In the genomic region with DNA sequence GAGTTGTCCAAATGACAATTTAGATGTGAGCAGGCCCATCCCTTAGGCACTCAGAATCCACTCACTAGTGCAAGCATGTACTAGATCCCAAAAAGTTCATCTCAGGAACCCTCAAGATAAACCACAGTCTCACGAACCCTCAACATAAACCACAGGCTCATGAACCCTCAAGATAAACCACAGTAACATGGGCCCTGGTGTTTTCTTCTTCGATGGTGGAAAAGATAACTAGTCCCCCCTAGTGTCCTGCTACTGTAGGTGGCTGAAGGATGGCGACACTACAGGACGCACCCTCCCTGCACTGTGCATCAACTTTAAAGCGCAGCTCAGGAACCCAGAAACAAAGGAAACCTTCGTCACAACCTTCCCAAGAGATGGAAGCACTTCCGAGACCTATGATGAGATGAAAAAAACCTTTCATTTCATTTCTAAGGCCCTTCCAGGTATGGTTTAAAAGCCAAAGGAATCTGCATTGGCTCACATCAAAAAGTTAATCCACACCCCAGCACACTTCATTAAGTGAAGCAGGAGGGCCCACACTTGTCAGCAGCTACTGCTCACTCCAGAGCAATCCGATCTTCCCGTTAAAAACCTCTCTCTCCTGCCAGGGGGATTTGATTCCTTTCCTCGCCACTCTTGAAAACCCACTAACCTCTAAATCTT, we compare ENCODE assay signal across 10 cellular contexts. TPM values are rescaled to one million over a fixed set of nuclear protein-coding genes. Genes with fewer than 3 reads are reported as not detected.
DNase-seq lines count a peak whose midpoint lies in the region; ATAC-seq, FAIRE-seq and TF ChIP-seq lines count a peak whose summit lies in the region.
"Had no signal": no experiment of that assay in that cellular context is flagged by ENCODE, and none has a peak within 500 bp of the region (broad histone marks: within the 10 kb centered on the region; RNA-seq: fewer than 3 reads in every experiment).

No MANE protein-coding gene starts in this region.

- peaks cover 0 to 9% (median 1%) of the 10 kb centered on the region in 8 donors for H3K9me3 Mint-ChIP-seq in CD4-positive, alpha-beta memory T cell

- POLR2A ChIA-PET in HepG2 (lab: Yijun Ruan, JAX): no interaction called here
- POLR2A ChIA-PET in CD4-positive, alpha-beta memory T cell (lab: Charles Lee; ENCODE audit: partially characterized antibody): no interaction called here

- no TSS peak for BruUV-seq in HepG2 (replicated peaks; lab: Mats Ljungman, UMichigan)

- H2AFZ ChIP-seq in HepG2 (ENCODE audit: low read length): no peak overlapping the region

- peaks cover 34% of the 10 kb centered on the region for H3K79me2 ChIP-seq in HepG2 (ENCODE audit: insufficient read depth, low read length)

- DNase-seq in left ventricle myocardium inferior: no peak
- DNase-seq in cardiac septum (ENCODE audit: low spot score): no peak
- peak; percentile 52 for DNase-seq in SK-N-DZ (ENCODE audit: low spot score)
- peak; percentile 36 for DNase-seq in HepG2 (ENCODE audit: low spot score)
- DNase-seq in stimulated activated CD4-positive, alpha-beta T cell treated with anti-CD3 and anti-CD28 coated beads, Interleukin-4, amount 100 ng/mL, for 24 hours: no peak
- DNase-seq in posterior vena cava (ENCODE audit: low spot score): no peak
- no peak for DNase-seq in CD4-positive, alpha-beta memory T cell
- no peak for DNase-seq in middle frontal gyrus (ENCODE audit: extremely low spot score, low spot score)
- DNase-seq: activated gamma-delta T cell treated with Interleukin-2 at 50 U/mL for 16 hours had no signal

- no peak for TF ChIP-seq EP300 in HepG2 (IDR thresholded peaks at IDR 0.05; ENCODE audit: low read depth in 2 of 2, low read length in 2 of 2)
- TF ChIP-seq EP300 in HepG2 (CRISPR knock-in tag; IDR thresholded peaks at IDR 0.05; ENCODE audit: borderline replicate concordance): no peak

- H3K4me1 ChIP-seq in left ventricle myocardium inferior (peaks cover 83% of the 10 kb centered on the region), HepG2 (ENCODE audit: insufficient read depth, low read length) (peaks cover 44% of the 10 kb centered on the region)
- H3K4me1 ChIP-seq in CD4-positive, alpha-beta memory T cell (ENCODE audit: insufficient read depth, low read length): peaks cover 14% of the 10 kb centered on the region

- H3K27ac Mint-ChIP-seq in CD4-positive, alpha-beta memory T cell: peak overlapping the region in 1 of 7 donors; percentile 77

- CTCF ChIA-PET in HepG2 (lab: Yijun Ruan, JAX; ENCODE audit: low intra/inter-chr PET ratio, low total read pairs): no interaction called here
- CTCF ChIA-PET in CD4-positive, alpha-beta memory T cell (lab: Charles Lee; ENCODE audit: partially characterized antibody): no interaction called here

- intact Hi-C loops in left ventricle myocardium inferior (cut with micrococcal nuclease) (no loop called here), cardiac septum (cut with DNase I) (loop anchor here (2.0 to 10.0 kb wide), 2 partner anchors 51 to 393 kb away; no protein-coding TSS in a partner anchor), HepG2 (cut with micrococcal nuclease; ENCODE audit: unreplicated experiment) (loop anchor here (5.0 to 10.0 kb wide), 2 partner anchors 336 to 403 kb away; no protein-coding TSS in a partner anchor), posterior vena cava (cut with DNase I) (loop anchor here (5.0 to 10.0 kb wide), 3 partner anchors 51 to 123 kb away; no protein-coding TSS in a partner anchor)
- intact Hi-C loops in CD4-positive, alpha-beta memory T cell (cut with micrococcal nuclease): no loop called here

- 0 out of 2 replicates have a peak, but pooled peaks have one; percentile 39 for TF ChIP-seq RAD21 in HepG2 (CRISPR knock-in tag; IDR thresholded peaks at IDR 0.05)

- in situ Hi-C loops in HepG2 (cut with HindIII; ENCODE audit: extremely low pct_ligation_motif_present, low pct_unique_long_range_greater_than_20kb): loop anchor here (25.0 kb wide), 1 partner anchor 406 kb away; no protein-coding TSS in a partner anchor

- peak; percentile 21; the same call in 2 of the 3 replicates for ATAC-seq in HepG2

- H3K27me3 ChIP-seq in left ventricle myocardium inferior (ENCODE audit: low read depth) (no peaks in the 10 kb centered on the region), HepG2 (ENCODE audit: control insufficient read depth in 1 of 2, insufficient read depth in 2 of 2, low read length in 2 of 2) (peaks cover 0 to 5% of the 10 kb centered on the region in 2 experiments; a peak in 2 of 5 replicates)
- H3K27me3 ChIP-seq in CD4-positive, alpha-beta memory T cell (ENCODE audit: insufficient read depth, low read length): no peaks in the 10 kb centered on the region

- H3K36me3 ChIP-seq in left ventricle myocardium inferior (no peaks in the 10 kb centered on the region), HepG2 (replicated peaks in 1 of 2; ENCODE audit: control insufficient read depth in 1 of 2, insufficient read depth in 2 of 2, low read length in 2 of 2) (no peaks in the 10 kb centered on the region)
- no peaks in the 10 kb centered on the region for H3K36me3 ChIP-seq in CD4-positive, alpha-beta memory T cell (ENCODE audit: insufficient read depth, low read length)

- WGBS in HepG2 (ENCODE audit: low lambda C conversion rate): 66% methylated on average over 10 of the region's 10 CpGs

- H3K9ac ChIP-seq in HepG2 (ENCODE audit: insufficient read depth, low read depth, low read length): no peak overlapping the region

- H3K4me3 Mint-ChIP-seq in CD4-positive, alpha-beta memory T cell: peak overlapping the region in 3 of 8 donors; percentile 15 to 37 (median 18)

- H3K9me3 ChIP-seq in left ventricle myocardium inferior (replicated peaks) (no peaks in the 10 kb centered on the region), HepG2 (ENCODE audit: low read length) (no peaks in the 10 kb centered on the region)
- no peaks in the 10 kb centered on the region for H3K9me3 ChIP-seq in CD4-positive, alpha-beta memory T cell (ENCODE audit: control insufficient read depth in 1 of 2, low read length in 2 of 2)

- H3K27ac ChIP-seq in left ventricle myocardium inferior (replicated peaks): peak overlapping the region; percentile 92
- H3K27ac ChIP-seq in HepG2 (ENCODE audit: extremely low read length, insufficient read depth, low read length): no peak overlapping the region
- no peak overlapping the region for H3K27ac ChIP-seq in CD4-positive, alpha-beta memory T cell (ENCODE audit: low read depth, low read length)

- TF ChIP-seq CTCF in left ventricle myocardium inferior (IDR thresholded peaks at IDR 0.05; ENCODE audit: borderline replicate concordance) (peak; percentile 39), HepG2 (CRISPR knock-in tag; IDR thresholded peaks at IDR 0.05) (peak; percentile 81)

- H3K4me2 ChIP-seq in HepG2 (ENCODE audit: low read depth, low read length): peak overlapping the region; percentile 96

- H3K27me3 Mint-ChIP-seq in CD4-positive, alpha-beta memory T cell: peaks cover 17 to 32% of the 10 kb centered on the region in 2 donors

- FAIRE-seq in HepG2 (lab: Jason Lieb, UNC): peak; percentile 71
- FAIRE-seq: G401.6 had no signal

- TF ChIP-seq POLR2A in HepG2 (IDR thresholded peaks at IDR 0.05; ENCODE audit: insufficient read depth in 1 of 2, low read depth in 2 of 2, low read length in 2 of 2): no peak

- H3K4me3 ChIP-seq in left ventricle myocardium inferior (peak overlapping the region; percentile 89), HepG2 (replicated peaks in 1 of 3; ENCODE audit: insufficient read depth in 1 of 3, low read depth in 2 of 3, low read length in 3 of 3) (peak overlapping the region in 1 of 3 experiments; percentile 20; a peak in 1 of 6 replicates)
- no peak overlapping the region for H3K4me3 ChIP-seq in CD4-positive, alpha-beta memory T cell (ENCODE audit: low read length in 2 of 2)

- H3K4me1 Mint-ChIP-seq in CD4-positive, alpha-beta memory T cell: peaks cover 8 to 23% (median 14%) of the 10 kb centered on the region in 4 donors

- no peaks in the 10 kb centered on the region for H4K20me1 ChIP-seq in HepG2 (ENCODE audit: insufficient read depth, low read length)

- H3K36me3 Mint-ChIP-seq in CD4-positive, alpha-beta memory T cell: peaks cover 0 to 3% of the 10 kb centered on the region in 2 donors

RNA-seq across cellular contexts. Expression of gene LARGE1, which starts 2.4 kb away (rescaled TPM):
- 117 TPM for total RNA-seq in left ventricle myocardium inferior
- 119 TPM for total RNA-seq in cardiac septum
- 13.9 and 14.6 TPM in 2 replicates for polyA plus RNA-seq in SK-N-DZ (2014; cell fraction: cytosol; rRNA removed)
- 9.5 and 10.4 TPM in 2 replicates for polyA plus RNA-seq in SK-N-DZ (2014; cell fraction: nucleus; rRNA removed)
- total RNA-seq in HepG2 (2016; rRNA removed; fragmentation: Illumina TruSeq; extraction: Trizol): 10.2 and 11.0 TPM in 2 replicates
- total RNA-seq in HepG2 (2016; cell fraction: cytosol; rRNA removed; fragmentation: Illumina TruSeq; extraction: Trizol; ENCODE audit: low read depth): 2.6 and 4.8 TPM in 2 replicates
- 8.7 and 10.4 TPM in 2 replicates for total RNA-seq in HepG2 (2016; cell fraction: insoluble cytoplasmic fraction; rRNA removed; fragmentation: Illumina TruSeq; extraction: Trizol)
- 8.0 and 8.7 TPM in 2 replicates for total RNA-seq in HepG2 (2016; cell fraction: membrane; rRNA removed; fragmentation: Illumina TruSeq; extraction: Trizol)
- 12.6 and 19.7 TPM in 2 replicates for total RNA-seq in HepG2 (2016; cell fraction: nucleus; rRNA removed; fragmentation: Illumina TruSeq; extraction: Trizol)
- polyA plus RNA-seq in HepG2 (2011; rRNA removed): 8.4 and 9.7 TPM in 2 replicates
- polyA plus RNA-seq in HepG2 (2011; cell fraction: cytosol; rRNA removed): 7.6 and 7.8 TPM in 2 replicates
- polyA plus RNA-seq in HepG2 (2011; cell fraction: nucleus; rRNA removed): 10.1 and 10.2 TPM in 2 replicates
- polyA plus RNA-seq in HepG2 (2012): 6.8 and 7.7 TPM in 2 replicates
- 1.0 and 1.3 TPM in 2 replicates for polyA plus RNA-seq in HepG2 (2016; cell fraction: cytosol; fragmentation: Illumina TruSeq; extraction: Trizol; ENCODE audit: low read depth)
- 7.4 and 8.7 TPM in 2 replicates for polyA plus RNA-seq in HepG2 (2016; cell fraction: insoluble cytoplasmic fraction; fragmentation: Illumina TruSeq; extraction: Trizol; ENCODE audit: low read depth)
- polyA plus RNA-seq in HepG2 (2016; cell fraction: membrane; fragmentation: Illumina TruSeq; extraction: Trizol; ENCODE audit: low read depth): 4.7 and 5.3 TPM in 2 replicates
- 9.1 and 9.5 TPM in 2 replicates for polyA plus RNA-seq in HepG2 (2016; cell fraction: nucleus; fragmentation: Illumina TruSeq; extraction: Trizol; ENCODE audit: insufficient read depth, low read depth)
- 0.09 and 45.3 TPM in 2 replicates for polyA minus RNA-seq in HepG2 (2011; rRNA and poly(A)+ RNA removed; ENCODE audit: low replicate concordance)
- 10.6 and 17.4 TPM in 2 replicates for polyA minus RNA-seq in HepG2 (2011; cell fraction: cytosol; rRNA and poly(A)+ RNA removed)
- polyA minus RNA-seq in HepG2 (2011; cell fraction: nucleus; rRNA and poly(A)+ RNA removed): 24.1 and 29.6 TPM in 2 replicates
- total RNA-seq in posterior vena cava: 10 to 100 TPM; 48.7 to 94.4 TPM
- 1 to 10 TPM; 1.0 to 1.1 TPM for total RNA-seq in CD4-positive, alpha-beta memory T cell
- polyA plus RNA-seq in CD4-positive, alpha-beta memory T cell: under 1 TPM in 1 of 2 donors, not detected in 1; 0.06 TPM

Comparison
In these comparisons a context has a peak if more than half of its experiments do, and no peak if none do; other contexts are left out.
1. intact Hi-C loops: an anchor here in cardiac septum (2.0 to 10.0 kb wide), HepG2 (5.0 to 10.0 kb wide) and posterior vena cava (5.0 to 10.0 kb wide); none called in left ventricle myocardium inferior and CD4-positive, alpha-beta memory T cell.
2. DNase-seq: peak in SK-N-DZ (single experiment) and HepG2 (single experiment); none in left ventricle myocardium inferior (single experiment), cardiac septum (single experiment), stimulated activated CD4-positive, alpha-beta T cell treated with anti-CD3 and anti-CD28 coated beads, Interleukin-4, amount 100 ng/mL, for 24 hours (single experiment), posterior vena cava (single experiment), CD4-positive, alpha-beta memory T cell (0 of 5) and middle frontal gyrus (single experiment).